In genomic region chr9:124457887-124458431, GRCh38 we compare ENCODE assay signal across 18 cellular contexts. TPM values are rescaled to one million over a fixed set of nuclear protein-coding genes. Genes with fewer than 3 reads are reported as not detected.
DNase-seq lines count a peak whose midpoint lies in the region; ATAC-seq and TF ChIP-seq lines count a peak whose summit lies in the region.
"Had no signal": no experiment of that assay in that cellular context is flagged by ENCODE, and none has a peak within 500 bp of the region (broad histone marks: within the 10 kb centered on the region; RNA-seq: fewer than 3 reads in every experiment).

No MANE protein-coding gene starts in this region.

- no peaks in the 10 kb centered on the region for H3K9me3 ChIP-seq in osteoblast (ENCODE audit: low read depth, low read length)

- H3K27me3 Mint-ChIP-seq in chondrocyte (ENCODE audit: low read depth): peaks cover 20% of the 10 kb centered on the region

- H4K20me1 ChIP-seq in osteoblast (ENCODE audit: insufficient read depth, low read length): no peaks in the 10 kb centered on the region

- H3K4me3 ChIP-seq in GM12864 (ENCODE audit: low read depth, low read length): no peak overlapping the region
- no peak overlapping the region for H3K4me3 ChIP-seq in H7 (ENCODE audit: insufficient read depth, low read depth, low read length)
- H3K4me3 ChIP-seq in osteoblast (ENCODE audit: insufficient read depth, low read length): no peak overlapping the region
- H3K4me3 ChIP-seq: SK-N-MC had no signal

- H3K27ac Mint-ChIP-seq in chondrocyte (ENCODE audit: unreplicated experiment): no peak overlapping the region
- H3K27ac Mint-ChIP-seq: B cell; CD4-positive, alpha-beta T cell had no signal

- H3K4me2 ChIP-seq in osteoblast (ENCODE audit: insufficient read depth, low read length): no peak overlapping the region

- H3K9me3 Mint-ChIP-seq in chondrocyte (ENCODE audit: low read depth): peaks cover 9% of the 10 kb centered on the region

- no peak overlapping the region for H3K27ac ChIP-seq in osteoblast (ENCODE audit: low read depth, low read length)
- H3K27ac ChIP-seq: SK-N-MC had no signal

- peaks cover 8% of the 10 kb centered on the region for H3K27me3 ChIP-seq in H7 (ENCODE audit: control insufficient read depth, insufficient read depth, low read length)
- H3K27me3 ChIP-seq in osteoblast (ENCODE audit: insufficient read depth, low read length): peaks cover 17% of the 10 kb centered on the region

- H3K4me1 ChIP-seq in osteoblast (ENCODE audit: insufficient read depth, low read length): no peaks in the 10 kb centered on the region

- H3K4me3 Mint-ChIP-seq in chondrocyte (ENCODE audit: unreplicated experiment): no peak overlapping the region
- H3K4me3 Mint-ChIP-seq: B cell; CD4-positive, alpha-beta T cell had no signal

- TF ChIP-seq CTCF in GM12864 (IDR thresholded peaks at IDR 0.05; ENCODE audit: low read depth, low read length, missing control alignments): peak; percentile 5
- TF ChIP-seq CTCF in chondrocyte (IDR thresholded peaks at IDR 0.05): no peak
- no peak for TF ChIP-seq CTCF in osteoblast (IDR thresholded peaks at IDR 0.05; ENCODE audit: extremely low read depth, low read depth, low read length)

- DNase-seq in GM12864 (ENCODE audit: low read depth) (no peak), H7 (peak; percentile 68), chondrocyte (ENCODE audit: low spot score) (peak; percentile 63), osteoblast (ENCODE audit: insufficient read length, low spot score, missing footprints) (peak; percentile 71), NCI-H526 treated with DMSO at 0.1 percent for 48 hours (lab: John Stamatoyannopoulos, UW) (no peak), NCI-H1105 (lab: John Stamatoyannopoulos, UW) (no peak)
- DNase-seq: CD4-positive, alpha-beta T cell; EL; GOT3; NCI-H1417 treated with DMSO at 0.1 percent for 48 hours; NCI-H1930; NCI-H446; NCI-H748 treated with DMSO at 0.1 percent for 48 hours; Right ventricle myocardium superior had no signal

- no peak overlapping the region for H2AFZ ChIP-seq in osteoblast (ENCODE audit: low read length)

- H3K4me1 Mint-ChIP-seq in chondrocyte (ENCODE audit: low read depth): no peaks in the 10 kb centered on the region
- H3K4me1 Mint-ChIP-seq: B cell had no signal

- peaks cover 3% of the 10 kb centered on the region for H3K36me3 Mint-ChIP-seq in chondrocyte (ENCODE audit: low read depth)

- no peaks in the 10 kb centered on the region for H3K79me2 ChIP-seq in osteoblast (ENCODE audit: insufficient read depth, low read length)

- no peak for ATAC-seq in HG03469 (IDR thresholded peaks at IDR 0.05; ENCODE audit: unreplicated experiment)
- ATAC-seq: Panc1 had no signal

- H3K36me3 ChIP-seq in H7 (replicated peaks; ENCODE audit: control insufficient read depth, insufficient read depth, low read length) (no peaks in the 10 kb centered on the region), osteoblast (ENCODE audit: insufficient read depth, low read length) (no peaks in the 10 kb centered on the region)

RNA-seq across cellular contexts. Expression of gene ADGRD2, which starts 7.7 kb away (rescaled TPM):
- not detected in 2 replicates for total RNA-seq in H7 (2014; rRNA removed; shearing (Covaris generic))
- total RNA-seq in chondrocyte: not detected in 3 replicates
- total RNA-seq in osteoblast: not detected in 2 replicates
- total RNA-seq: B cell; CD4-positive, alpha-beta T cell; Right ventricle myocardium superior had no signal

RNA-seq across cellular contexts. Expression of gene PSMB7, which starts 42.7 kb away (rescaled TPM):
- 185 and 231 TPM in 2 replicates for total RNA-seq in H7 (2014; rRNA removed; shearing (Covaris generic))
- total RNA-seq in chondrocyte (105 to 132 TPM (median 108 TPM) in 3 replicates), osteoblast (136 and 138 TPM in 2 replicates)

RNA-seq across cellular contexts. Expression of gene NR5A1, which starts 49.2 kb away (rescaled TPM):
- total RNA-seq in H7 (2014; rRNA removed; shearing (Covaris generic)): 0.30 and 0.73 TPM in 2 replicates
- total RNA-seq in chondrocyte (not detected in 3 replicates), osteoblast (not detected in 2 replicates)
- total RNA-seq: B cell; CD4-positive, alpha-beta T cell; Right ventricle myocardium superior had no signal

Comparison
In these comparisons a context has a peak if more than half of its experiments do, and no peak if none do; other contexts are left out.
1. DNase-seq: peak in H7 (single experiment), chondrocyte (single experiment) and osteoblast (single experiment); none in GM12864 (single experiment), NCI-H526 treated with DMSO at 0.1 percent for 48 hours (single experiment) and NCI-H1105 (single experiment).